ENCODE assay signal across 24 cellular contexts in genomic region chr1:193979219-193979618, GRCh38.
"Had no signal": no experiment of that assay in that cellular context is flagged by ENCODE, and none has a peak within 500 bp of the region (broad histone marks: within the 10 kb centered on the region; RNA-seq: fewer than 3 reads in every experiment).

No MANE protein-coding gene starts in this region.

- H3K9me3 ChIP-seq: sigmoid colon, testis, tibial nerve, upper lobe of right lung, vagina had no signal

- H3K4me1 ChIP-seq: foreskin keratinocyte, right atrium auricular region, sigmoid colon, testis, tibial nerve, upper lobe of right lung, vagina had no signal

- H3K27me3 ChIP-seq: foreskin keratinocyte, hepatocyte, right atrium auricular region, sigmoid colon, testis, tibial nerve, upper lobe of right lung, vagina had no signal

- H2AFZ ChIP-seq: hepatocyte had no signal

- H3K36me3 Mint-ChIP-seq: naive thymus-derived CD4-positive, alpha-beta T cell; stimulated activated naive B cell treated with anti-CD40 and anti-IgM and Interleukin-4, amounts not matched to agents 10 μg/mL and 1 μg/mL and 100 μg/mL, for 72 hours had no signal

- H3K4me3 Mint-ChIP-seq: endodermal cell; naive thymus-derived CD4-positive, alpha-beta T cell; stimulated activated naive B cell treated with anti-CD40 and anti-IgM and Interleukin-4, amounts not matched to agents 10 μg/mL and 1 μg/mL and 100 μg/mL, for 72 hours; stimulated activated naive CD8-positive, alpha-beta T cell treated with anti-CD3 and anti-CD28 coated beads, Interleukin-15, amount 100 ng/mL, for 72 hours had no signal

- H3K27me3 Mint-ChIP-seq: naive thymus-derived CD4-positive, alpha-beta T cell; stimulated activated naive B cell treated with anti-CD40 and anti-IgM and Interleukin-4, amounts not matched to agents 10 μg/mL and 1 μg/mL and 100 μg/mL, for 72 hours; stimulated activated naive CD8-positive, alpha-beta T cell treated with anti-CD3 and anti-CD28 coated beads, Interleukin-15, amount 100 ng/mL, for 72 hours had no signal

- H3K4me2 ChIP-seq: hepatocyte had no signal

- H3K9me3 Mint-ChIP-seq: endodermal cell had no signal

- H3K4me3 ChIP-seq: coronary artery, hepatocyte, lung, right atrium auricular region, sigmoid colon, skin epidermis, testis, tibial nerve, upper lobe of right lung, vagina had no signal

- H3K27ac ChIP-seq: coronary artery, foreskin keratinocyte, hepatocyte, right atrium auricular region, sigmoid colon, skin epidermis, testis, tibial nerve, upper lobe of right lung, vagina had no signal

- H3K79me2 ChIP-seq: hepatocyte had no signal

- H3K36me3 ChIP-seq: right atrium auricular region, sigmoid colon, tibial nerve, upper lobe of right lung, vagina had no signal

- H3K4me1 Mint-ChIP-seq: endodermal cell; stimulated activated naive B cell treated with anti-CD40 and anti-IgM and Interleukin-4, amounts not matched to agents 10 μg/mL and 1 μg/mL and 100 μg/mL, for 72 hours; stimulated activated naive CD8-positive, alpha-beta T cell treated with anti-CD3 and anti-CD28 coated beads, Interleukin-15, amount 100 ng/mL, for 72 hours had no signal

- H3K27ac Mint-ChIP-seq: endodermal cell; stimulated activated naive B cell treated with anti-CD40 and anti-IgM and Interleukin-4, amounts not matched to agents 10 μg/mL and 1 μg/mL and 100 μg/mL, for 72 hours; stimulated activated naive CD8-positive, alpha-beta T cell treated with anti-CD3 and anti-CD28 coated beads, Interleukin-15, amount 100 ng/mL, for 72 hours had no signal

- DNase-seq: effector CD4-positive, alpha-beta T cell; endodermal cell; erythroblast; foreskin keratinocyte; head of caudate nucleus; kidney; left cardiac atrium; left ventricle myocardium superior; mesenchymal stem cell; naive thymus-derived CD4-positive, alpha-beta T cell; sigmoid colon; stimulated activated CD4-positive, alpha-beta T cell treated with anti-CD3 and anti-CD28 coated beads, Interleukin-2, amount 100 ng/mL, for 24 hours; stimulated activated CD4-positive, alpha-beta T cell treated with anti-CD3 and anti-CD28 coated beads, Interleukin-4, amount 100 ng/mL, for 4 hours; stimulated activated naive B cell treated with anti-CD40 and anti-IgM and Interleukin-4, amounts not matched to agents 10 μg/mL and 1 μg/mL and 100 μg/mL, for 72 hours; stimulated activated naive CD8-positive, alpha-beta T cell treated with anti-CD3 and anti-CD28 coated beads, Interleukin-15, amount 100 ng/mL, for 72 hours; testis; upper lobe of right lung had no signal
